In the genomic region with DNA sequence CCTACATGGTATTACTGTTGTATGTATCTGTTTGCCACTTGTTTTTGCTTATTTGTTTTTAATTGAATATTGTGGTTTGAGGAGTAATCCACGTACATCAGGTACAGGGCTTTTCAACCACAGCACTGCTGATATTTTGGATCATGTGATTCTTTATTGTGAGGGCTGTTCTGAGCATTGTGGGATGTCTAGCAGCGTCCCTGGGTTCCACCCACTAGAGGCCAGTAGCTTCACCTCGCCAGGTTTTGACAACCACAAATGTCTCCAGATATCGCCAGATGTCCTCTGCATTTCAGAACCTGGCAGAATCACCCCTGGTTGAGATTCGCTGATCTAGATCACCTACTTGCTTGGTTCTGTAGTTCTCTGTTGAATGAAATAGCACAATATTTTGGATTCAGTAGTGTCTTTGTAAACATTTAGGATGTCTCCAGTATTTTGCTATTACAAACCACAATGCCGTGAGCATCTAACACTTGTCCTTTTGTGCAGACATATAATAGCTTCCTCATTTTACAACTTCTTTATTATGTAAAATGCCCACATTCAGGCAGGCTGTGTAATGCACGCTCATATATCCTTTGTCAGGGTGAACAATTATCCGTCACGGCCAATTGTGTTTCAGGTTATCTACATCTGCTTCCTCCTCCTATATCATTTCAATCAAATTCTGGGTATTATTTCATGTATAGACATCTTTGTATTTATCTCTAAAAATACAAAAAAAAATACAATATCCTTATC, we compare ENCODE assay signal across 15 cellular contexts.
DNase-seq lines count a peak whose midpoint lies in the region; ATAC-seq and TF ChIP-seq lines count a peak whose summit lies in the region.
"Had no signal": no experiment of that assay in that cellular context is flagged by ENCODE, and none has a peak within 500 bp of the region (broad histone marks: within the 10 kb centered on the region; RNA-seq: fewer than 3 reads in every experiment).

No MANE protein-coding gene starts in this region.

- POLR2A ChIA-PET in PC-3 (lab: Charles Lee; ENCODE audit: unreplicated experiment): no interaction called here

- H3K79me2 ChIP-seq in PC-3 (ENCODE audit: low read length): no peaks in the 10 kb centered on the region

- H3K9me2 ChIP-seq in PC-3 (replicated peaks; ENCODE audit: low read length): no peaks in the 10 kb centered on the region

- no peaks in the 10 kb centered on the region for H3K27me3 ChIP-seq in PC-3 (ENCODE audit: low read length)
- H3K27me3 ChIP-seq: colonic mucosa, suprapubic skin had no signal

- TF ChIP-seq CTCF in PC-3 (conservative IDR thresholded peaks at IDR 0.05; ENCODE audit: low read depth, low read length): 0 out of 2 replicates have a peak, but pooled peaks have one; percentile 11

- H3K4me1 ChIP-seq in PC-3 (ENCODE audit: insufficient read depth, low read length): peaks cover 26% of the 10 kb centered on the region
- H3K4me1 ChIP-seq: Caco-2, colonic mucosa, suprapubic skin had no signal

- BruUV-seq in PC-3 (replicated peaks; lab: Mats Ljungman, UMichigan): no TSS peak

- intact Hi-C loops in PC-3 (cut with micrococcal nuclease): no loop called here

- no peaks in the 10 kb centered on the region for H3F3A ChIP-seq in PC-3 (ENCODE audit: low read length, unreplicated experiment)

- H3K4me2 ChIP-seq in PC-3 (ENCODE audit: low read length): no peak overlapping the region
- H3K4me2 ChIP-seq: PC-9 had no signal

- H4K20me1 ChIP-seq in PC-3 (ENCODE audit: low read length): no peaks in the 10 kb centered on the region

- no peak overlapping the region for H3K9ac ChIP-seq in PC-3 (ENCODE audit: low read length)

- DNase-seq in SKM-1 treated with dmso at 0.1 percent for 144 hours (lab: John Stamatoyannopoulos, UW; ENCODE audit: unreplicated experiment) (peak; percentile 12), SKM-1 (lab: John Stamatoyannopoulos, UW; ENCODE audit: unreplicated experiment) (no peak), NAMALWA (ENCODE audit: low spot score) (peak; percentile 29), PC-3 (no peak), substantia nigra (lab: John Stamatoyannopoulos, UW) (peak in 3 of 49 donors; percentile 4 to 11 (median 6)), NCI-H526 treated with DMSO at 0.1 percent for 48 hours (lab: John Stamatoyannopoulos, UW) (no peak), putamen (ENCODE audit: low spot score) (no peak)
- no peak for DNase-seq in activated effector memory CD4-positive, alpha-beta T cell treated with anti-CD3 and anti-CD28 coated beads, Interleukin-2, amount 50 U/mL, for 16 hours
- DNase-seq: activated B cell treated with CpG ODN at 0.5 μM for 24 hours, colonic mucosa, NCI-H446, PC-9, T-helper 2 cell had no signal

- no peak overlapping the region for H3K4me3 ChIP-seq in PC-3 (ENCODE audit: low read length)
- H3K4me3 ChIP-seq: colonic mucosa, PC-9, suprapubic skin had no signal

- H3K27ac ChIP-seq in PC-3 (ENCODE audit: low read length) (no peak overlapping the region), substantia nigra (ENCODE audit: low read depth, low read length, poor library complexity, severe bottlenecking) (peak overlapping the region; percentile 11)
- H3K27ac ChIP-seq: colonic mucosa, PC-9, suprapubic skin had no signal

- no peak for ATAC-seq in PC-3

- CTCF ChIA-PET in PC-3 (lab: Charles Lee): no interaction called here

- H2AFZ ChIP-seq in PC-3 (ENCODE audit: low read length): no peak overlapping the region
- H2AFZ ChIP-seq: PC-9 had no signal

- no peaks in the 10 kb centered on the region for H3K36me3 ChIP-seq in PC-3 (ENCODE audit: low read depth, low read length)
- H3K36me3 ChIP-seq: colonic mucosa had no signal

- H3K9me3 ChIP-seq in PC-3 (ENCODE audit: low read length): no peaks in the 10 kb centered on the region
- H3K9me3 ChIP-seq: Caco-2, colonic mucosa, suprapubic skin had no signal

Comparison
In these comparisons a context has a peak if more than half of its experiments do, and no peak if none do; other contexts are left out.
1. DNase-seq: peak in SKM-1 treated with dmso at 0.1 percent for 144 hours (single experiment) and NAMALWA (single experiment); none in SKM-1 (single experiment), PC-3 (single experiment), NCI-H526 treated with DMSO at 0.1 percent for 48 hours (single experiment), putamen (single experiment) and activated effector memory CD4-positive, alpha-beta T cell treated with anti-CD3 and anti-CD28 coated beads, Interleukin-2, amount 50 U/mL, for 16 hours (single experiment).